Comparison of ENCODE assay signal across 36 cellular contexts in genomic region chr4:18404642-18405041, GRCh38.
DNase-seq lines count a peak whose midpoint lies in the region; ATAC-seq, FAIRE-seq and TF ChIP-seq lines count a peak whose summit lies in the region.
"Had no signal": no experiment of that assay in that cellular context is flagged by ENCODE, and none has a peak within 500 bp of the region (broad histone marks: within the 10 kb centered on the region; RNA-seq: fewer than 3 reads in every experiment).

No MANE protein-coding gene starts in this region.

- no peak for FAIRE-seq in small intestine (lab: Jason Lieb, UNC)
- FAIRE-seq: GM12892, islet of Langerhans had no signal

- H3K36me3 ChIP-seq in small intestine (ENCODE audit: control insufficient read depth in 2 of 2, insufficient read depth in 2 of 2, low read length in 2 of 2) = no peaks in the 10 kb centered on the region
- H3K36me3 ChIP-seq: ascending aorta, MG63, neutrophil, tibial artery had no signal

- ATAC-seq in GM19043 (IDR thresholded peaks at IDR 0.05; ENCODE audit: low read depth, unreplicated experiment) = peak; percentile 42
- peak; percentile 55 for ATAC-seq in HG03159 (IDR thresholded peaks at IDR 0.05; ENCODE audit: unreplicated experiment)
- peak; percentile 40 for ATAC-seq in central memory CD8-positive, alpha-beta T cell (replicated peaks; ENCODE audit: extremely low read depth, poor library complexity, severe bottlenecking)
- ATAC-seq: activated T-cell treated with anti-CD3 and anti-CD28 coated beads, Interleukin-2, amount 50 U/mL, for 4 hours; left lobe of liver; PC-3 had no signal

- DNase-seq in GM12865 (ENCODE audit: low read depth) = peak; percentile 20
- no peak for DNase-seq in central memory CD8-positive, alpha-beta T cell (ENCODE audit: low spot score in 2 of 2)
- DNase-seq in osteocyte (ENCODE audit: extremely low spot score, unreplicated experiment) = no peak
- DNase-seq in lower leg skin (ENCODE audit: low spot score in 2 of 2) = no peak
- DNase-seq in small intestine = no peak
- DNase-seq in mesothelial cell of epicardium (ENCODE audit: low spot score in 2 of 2, unreplicated experiment in 2 of 2) = no peak
- DNase-seq: ACHN; activated CD4-positive, alpha-beta T cell treated with anti-CD3 and anti-CD28 coated beads, Interleukin-2, amount 50 U/mL, for 1 hour; activated CD4-positive, CD25-positive, alpha-beta regulatory T cell; activated gamma-delta T cell; activated T-cell treated with anti-CD3 and anti-CD28 coated beads, Interleukin-2, amount 50 U/mL, for 4 hours; CD8-positive, alpha-beta memory T cell; effector CD8-positive, alpha-beta T cell; glutamatergic neuron; H9; mesendoderm; MG63; NCI-H1105; NCI-H187; NCI-H524; NK-92 treated with Interleukin-12 subunit alpha and Interleukin-12 subunit beta, amount 100 ng/mL, for 24 hours; PC-3; stimulated activated CD4-positive, alpha-beta T cell treated with anti-CD3 and anti-CD28 coated beads, Interleukin-4, amount 100 ng/mL, for 24 hours; T-helper 1 cell; tibial artery had no signal

- H3K4me3 Mint-ChIP-seq in central memory CD8-positive, alpha-beta T cell = no peak overlapping the region
- H3K4me3 Mint-ChIP-seq in osteocyte (ENCODE audit: unreplicated experiment) (no peak overlapping the region), mesothelial cell of epicardium (no peak overlapping the region)
- H3K4me3 Mint-ChIP-seq: activated T-cell treated with anti-CD3 and anti-CD28 coated beads, Interleukin-2, amount 50 U/mL, for 4 hours; B cell; CD8-positive, alpha-beta memory T cell; H9 had no signal

- H3K4me3 ChIP-seq in GM12865 (ENCODE audit: low read depth, low read length) (no peak overlapping the region), lower leg skin (ENCODE audit: low read depth, poor library complexity, severe bottlenecking) (no peak overlapping the region), small intestine (ENCODE audit: low read depth in 1 of 2, low read length in 2 of 2) (no peak overlapping the region)
- H3K4me3 ChIP-seq: ascending aorta, coronary artery, MG63, SK-N-MC, tibial artery had no signal

- no peaks in the 10 kb centered on the region for H3K27me3 ChIP-seq in small intestine (ENCODE audit: control insufficient read depth in 2 of 2, insufficient read depth in 2 of 2, low read length in 2 of 2)
- H3K27me3 ChIP-seq: ascending aorta, MG63, neutrophil, tibial artery had no signal

- H3K27ac Mint-ChIP-seq in central memory CD8-positive, alpha-beta T cell (ENCODE audit: low read depth) = no peak overlapping the region
- H3K27ac Mint-ChIP-seq in osteocyte (ENCODE audit: unreplicated experiment) = no peak overlapping the region
- H3K27ac Mint-ChIP-seq in mesothelial cell of epicardium = no peak overlapping the region
- H3K27ac Mint-ChIP-seq: B cell; CD8-positive, alpha-beta memory T cell; H9 had no signal

- no peaks in the 10 kb centered on the region for H3K27me3 Mint-ChIP-seq in central memory CD8-positive, alpha-beta T cell
- H3K27me3 Mint-ChIP-seq in osteocyte (ENCODE audit: unreplicated experiment) (no peaks in the 10 kb centered on the region), mesothelial cell of epicardium (ENCODE audit: low read depth) (no peaks in the 10 kb centered on the region)
- H3K27me3 Mint-ChIP-seq: B cell had no signal

- H3K9me3 ChIP-seq in small intestine (ENCODE audit: control insufficient read depth, low read depth) = no peaks in the 10 kb centered on the region
- H3K9me3 ChIP-seq: ascending aorta, MG63, neutrophil, tibial artery had no signal

- peaks cover 8 to 10% of the 10 kb centered on the region in 2 donors for H3K4me1 ChIP-seq in small intestine (ENCODE audit: control insufficient read depth in 2 of 2, insufficient read depth in 1 of 2, low read depth in 1 of 2, low read length in 1 of 2)
- H3K4me1 ChIP-seq: ascending aorta, tibial artery had no signal

- TF ChIP-seq CTCF in GM12865 (IDR thresholded peaks at IDR 0.05; ENCODE audit: insufficient read depth, low read depth, low read length, missing control alignments) (no peak), osteocyte (IDR thresholded peaks at IDR 0.05) (no peak), lower leg skin (IDR thresholded peaks at IDR 0.05) (no peak), mesothelial cell of epicardium (IDR thresholded peaks at IDR 0.05; ENCODE audit: unreplicated experiment) (no peak)

- no peaks in the 10 kb centered on the region for H3K9me3 Mint-ChIP-seq in central memory CD8-positive, alpha-beta T cell
- H3K9me3 Mint-ChIP-seq in osteocyte (ENCODE audit: unreplicated experiment) = peaks cover 3% of the 10 kb centered on the region
- no peaks in the 10 kb centered on the region for H3K9me3 Mint-ChIP-seq in mesothelial cell of epicardium
- H3K9me3 Mint-ChIP-seq: activated T-cell treated with anti-CD3 and anti-CD28 coated beads, Interleukin-2, amount 50 U/mL, for 4 hours; CD8-positive, alpha-beta memory T cell; H9 had no signal

- TF ChIP-seq POLR2A in lower leg skin (IDR thresholded peaks at IDR 0.05) = no peak

- H3K4me1 Mint-ChIP-seq in central memory CD8-positive, alpha-beta T cell = no peaks in the 10 kb centered on the region
- H3K4me1 Mint-ChIP-seq in osteocyte (ENCODE audit: unreplicated experiment) (no peaks in the 10 kb centered on the region), mesothelial cell of epicardium (peaks cover 6% of the 10 kb centered on the region)
- H3K4me1 Mint-ChIP-seq: B cell, H9 had no signal

- H3K27ac ChIP-seq in small intestine (ENCODE audit: low read depth in 1 of 2, low read length in 1 of 2) = peak overlapping the region in 1 of 2 donors; percentile 20
- H3K27ac ChIP-seq: ascending aorta, coronary artery, KMS-11, neutrophil, SK-N-MC, tibial artery had no signal

- 66 to 68% methylated on average over 2 of the region's 2 CpGs for WGBS in lower leg skin, 2 donors
- 50 to 59% (median 54%) methylated on average over 2 of the region's 2 CpGs for WGBS in small intestine, 3 donors

- intact Hi-C loops in lower leg skin (cut with DNase I; ENCODE audit: low total_unique reads) = no loop called here

- no peaks in the 10 kb centered on the region for H3K36me3 Mint-ChIP-seq in central memory CD8-positive, alpha-beta T cell (ENCODE audit: insufficient read depth)
- no peaks in the 10 kb centered on the region for H3K36me3 Mint-ChIP-seq in osteocyte (ENCODE audit: unreplicated experiment)
- H3K36me3 Mint-ChIP-seq in mesothelial cell of epicardium = no peaks in the 10 kb centered on the region
- H3K36me3 Mint-ChIP-seq: CD8-positive, alpha-beta memory T cell had no signal
